Comparison of ENCODE assay signal across 21 cellular contexts in the genomic region with DNA sequence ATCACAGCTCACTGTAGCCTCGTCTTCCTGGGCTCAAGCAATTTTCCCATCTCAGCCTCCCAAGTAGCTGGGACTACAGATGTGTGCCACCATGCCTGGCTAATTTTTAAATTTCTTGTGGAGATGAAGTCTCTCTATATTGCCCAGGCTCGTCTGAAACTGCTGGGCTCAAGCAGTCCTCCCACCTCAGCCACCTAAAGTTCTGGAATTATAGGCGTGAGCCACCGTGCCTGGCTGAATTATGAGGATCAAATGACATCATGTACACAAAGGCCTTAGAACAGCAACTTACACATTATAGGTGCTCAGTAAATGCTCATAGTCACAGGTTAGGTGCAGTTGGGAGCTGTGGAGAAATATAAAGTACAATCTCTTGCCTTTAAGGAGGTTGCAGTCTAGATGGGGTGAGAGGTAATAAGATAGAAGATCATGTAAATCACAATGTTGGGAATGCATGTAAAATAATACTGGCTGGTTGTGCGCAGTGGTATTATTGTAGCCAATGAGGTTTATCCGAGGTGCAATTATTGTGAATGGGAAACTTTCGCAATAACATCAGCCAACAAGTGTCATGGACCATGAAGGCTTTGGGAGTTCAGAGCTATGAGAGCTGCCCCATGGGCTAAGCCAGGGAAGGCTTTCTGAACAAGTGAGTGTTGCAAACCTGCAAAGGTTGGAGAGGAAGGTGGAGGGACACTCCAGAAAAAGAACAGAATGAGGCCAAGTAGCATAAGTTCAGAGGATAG. TPM values are rescaled to one million over a fixed set of nuclear protein-coding genes. Genes with fewer than 3 reads are reported as not detected.
"Had no signal": no experiment of that assay in that cellular context is flagged by ENCODE, and none has a peak within 500 bp of the region (broad histone marks: within the 10 kb centered on the region; RNA-seq: fewer than 3 reads in every experiment).

No MANE protein-coding gene starts in this region.

- H3K4me3 Mint-ChIP-seq: activated B cell treated with CpG ODN at 0.5 μM for 24 hours; activated CD8-positive, alpha-beta T cell treated with anti-CD3 and anti-CD28 coated beads for 36 hours; activated T-cell treated with anti-CD3 and anti-CD28 coated beads, Interleukin-2, amount 50 U/mL, for 4 hours; natural killer cell had no signal

- H3K4me2 ChIP-seq: hepatocyte had no signal

- DNase-seq: activated B cell treated with CpG ODN at 0.5 μM for 24 hours; activated CD4-positive, alpha-beta T cell treated with anti-CD3 and anti-CD28 coated beads for 48 hours; activated CD8-positive, alpha-beta T cell treated with anti-CD3 and anti-CD28 coated beads for 36 hours; activated effector memory CD4-positive, alpha-beta T cell treated with anti-CD3 and anti-CD28 coated beads, Interleukin-2, amount 50 U/mL, for 16 hours; activated T-cell treated with anti-CD3 and anti-CD28 coated beads, Interleukin-2, amount 50 U/mL, for 4 hours; amygdala; central memory CD4-positive, alpha-beta T cell; kidney; left lung; natural killer cell; stimulated activated CD4-positive, alpha-beta T cell treated with anti-CD3 and anti-CD28 coated beads, Interleukin-15, amount 100 ng/mL, for 24 hours; stimulated activated CD4-positive, alpha-beta T cell treated with anti-CD3 and anti-CD28 coated beads, Interleukin-4, amount 100 ng/mL, for 1 hour; stimulated activated naive CD4-positive, alpha-beta T cell had no signal

- H3K27ac ChIP-seq: body of pancreas, coronary artery, hepatocyte, left lung, tibial nerve, vagina had no signal

- H3K4me3 ChIP-seq: body of pancreas, coronary artery, hepatocyte, left lung, skin epidermis, tibial nerve, vagina had no signal

- H3K79me2 ChIP-seq: hepatocyte had no signal

- H3K27me3 Mint-ChIP-seq: activated B cell treated with CpG ODN at 0.5 μM for 24 hours had no signal

- H3K36me3 Mint-ChIP-seq: activated naive CD4-positive, alpha-beta T cell treated with anti-CD3 and anti-CD28 coated beads, Interleukin-2, amount 50 U/mL, for 72 hours; natural killer cell had no signal

- H2AFZ ChIP-seq: hepatocyte had no signal

- H3K9me3 ChIP-seq: body of pancreas, left lung, tibial nerve, vagina had no signal

- ATAC-seq: activated CD8-positive, alpha-beta T cell treated with anti-CD3 and anti-CD28 coated beads for 36 hours; activated naive CD4-positive, alpha-beta T cell treated with anti-CD3 and anti-CD28 coated beads, Interleukin-2, amount 50 U/mL, for 72 hours; activated T-cell treated with anti-CD3 and anti-CD28 coated beads, Interleukin-2, amount 50 U/mL, for 4 hours; body of pancreas; natural killer cell had no signal

- H3K36me3 ChIP-seq: left lung, tibial nerve, vagina had no signal

- H3K27me3 ChIP-seq: body of pancreas, hepatocyte, left lung, tibial nerve, vagina had no signal

- H3K9me3 Mint-ChIP-seq: activated B cell treated with CpG ODN at 0.5 μM for 24 hours; activated CD8-positive, alpha-beta T cell treated with anti-CD3 and anti-CD28 coated beads for 36 hours; activated naive CD4-positive, alpha-beta T cell treated with anti-CD3 and anti-CD28 coated beads, Interleukin-2, amount 50 U/mL, for 72 hours; activated T-cell treated with anti-CD3 and anti-CD28 coated beads, Interleukin-2, amount 50 U/mL, for 4 hours; natural killer cell had no signal

- H3K27ac Mint-ChIP-seq: activated B cell treated with CpG ODN at 0.5 μM for 24 hours; activated CD8-positive, alpha-beta T cell treated with anti-CD3 and anti-CD28 coated beads for 36 hours; activated naive CD4-positive, alpha-beta T cell treated with anti-CD3 and anti-CD28 coated beads, Interleukin-2, amount 50 U/mL, for 72 hours; natural killer cell had no signal

RNA-seq across cellular contexts. Expression of a gene that starts 29.8 kb away (rescaled TPM):
- total RNA-seq: activated B cell treated with CpG ODN at 0.5 μM for 24 hours; activated CD8-positive, alpha-beta T cell treated with anti-CD3 and anti-CD28 coated beads for 36 hours; activated naive CD4-positive, alpha-beta T cell treated with anti-CD3 and anti-CD28 coated beads, Interleukin-2, amount 50 U/mL, for 72 hours; activated T-cell treated with anti-CD3 and anti-CD28 coated beads, Interleukin-2, amount 50 U/mL, for 4 hours; kidney; natural killer cell; subcutaneous adipose tissue; tibial nerve had no signal
